8 cellular contexts compared by ENCODE assay signal in genomic region chr1:157948547-157949152, GRCh38. TPM values are rescaled to one million over a fixed set of nuclear protein-coding genes. Genes with fewer than 3 reads are reported as not detected.
A peak's percentile ranks its signal among the peaks of the same experiment; 100 is the strongest.
DNase-seq lines count a peak whose midpoint lies in the region; ATAC-seq and TF ChIP-seq lines count a peak whose summit lies in the region.

No MANE protein-coding gene starts in this region.

- H3K79me2 ChIP-seq in Karpas-422 (ENCODE audit: low read length) = no peaks in the 10 kb centered on the region

- H3K9me3 ChIP-seq in Karpas-422 (ENCODE audit: low read length) (no peaks in the 10 kb centered on the region), adrenal gland (replicated peaks in 1 of 3) (no peaks in the 10 kb centered on the region), thyroid gland (no peaks in the 10 kb centered on the region)
- H3K9me3 ChIP-seq in naive thymus-derived CD4-positive, alpha-beta T cell (ENCODE audit: control insufficient read depth in 2 of 3, low read length in 3 of 3) = no peaks in the 10 kb centered on the region

- no peaks in the 10 kb centered on the region for H3K9me2 ChIP-seq in Karpas-422 (replicated peaks; ENCODE audit: insufficient read depth, low read length)

- H4K20me1 ChIP-seq in Karpas-422 (ENCODE audit: insufficient read depth, low read depth, low read length) = no peaks in the 10 kb centered on the region

- H3K4me3 ChIP-seq in Karpas-422 (ENCODE audit: low read length) (no peak overlapping the region), adrenal gland (no peak overlapping the region), thyroid gland (replicated peaks in 1 of 3) (no peak overlapping the region)
- no peak overlapping the region for H3K4me3 ChIP-seq in naive thymus-derived CD4-positive, alpha-beta T cell (ENCODE audit: low read length)

- no peak overlapping the region for H3K4me3 Mint-ChIP-seq in naive thymus-derived CD4-positive, alpha-beta T cell

- H3K36me3 ChIP-seq in Karpas-422 (ENCODE audit: insufficient read depth, low read length) (no peaks in the 10 kb centered on the region), adrenal gland (replicated peaks in 1 of 2) (no peaks in the 10 kb centered on the region), thyroid gland (no peaks in the 10 kb centered on the region)
- H3K36me3 ChIP-seq in naive thymus-derived CD4-positive, alpha-beta T cell (ENCODE audit: control insufficient read depth in 2 of 3, insufficient read depth in 3 of 3, low read length in 3 of 3) = no peaks in the 10 kb centered on the region

- H3K27me3 ChIP-seq in Karpas-422 (ENCODE audit: low read length) (no peaks in the 10 kb centered on the region), adrenal gland (no peaks in the 10 kb centered on the region), thyroid gland (no peaks in the 10 kb centered on the region)
- H3K27me3 ChIP-seq in naive thymus-derived CD4-positive, alpha-beta T cell (ENCODE audit: control insufficient read depth in 2 of 2, insufficient read depth in 2 of 2, low read length in 2 of 2) = no peaks in the 10 kb centered on the region

- no peak overlapping the region for H3K4me2 ChIP-seq in Karpas-422 (ENCODE audit: low read depth, low read length, poor library complexity, severe bottlenecking)

- intact Hi-C loops in adrenal gland (cut with DNase I) (loop anchor here in 1 of 2 donors (10.0 kb wide), 1 partner anchor 364 kb away; no protein-coding TSS in a partner anchor), thyroid gland (cut with DNase I) (no loop called here)
- intact Hi-C loops in naive thymus-derived CD4-positive, alpha-beta T cell (cut with micrococcal nuclease) = no loop called here

- no peaks in the 10 kb centered on the region for H3K36me3 Mint-ChIP-seq in naive thymus-derived CD4-positive, alpha-beta T cell

- H3K4me1 ChIP-seq in Karpas-422 (ENCODE audit: low read length) (peaks cover 15% of the 10 kb centered on the region), adrenal gland (replicated peaks in 1 of 2) (no peaks in the 10 kb centered on the region), thyroid gland (no peaks in the 10 kb centered on the region)
- H3K4me1 ChIP-seq in naive thymus-derived CD4-positive, alpha-beta T cell (ENCODE audit: control insufficient read depth in 2 of 2, insufficient read depth in 2 of 2, low read length in 2 of 2) = no peaks in the 10 kb centered on the region

- H3K27me3 Mint-ChIP-seq in naive thymus-derived CD4-positive, alpha-beta T cell = peaks cover 4 to 29% (median 23%) of the 10 kb centered on the region in 5 donors

- DNase-seq in DMS 273 (lab: John Stamatoyannopoulos, UW; ENCODE audit: unreplicated experiment) (peak; percentile 61), Karpas-422 (peak; percentile 88), adrenal gland (peak in 3 of 7 donors; percentile 32 to 37 (median 36)), iris pigment epithelial cell (ENCODE audit: low read depth) (peak; percentile 44), thyroid gland (no peak), NCI-H187 (lab: John Stamatoyannopoulos, UW) (no peak)
- DNase-seq in activated CD4-positive, alpha-beta T cell treated with anti-CD3 and anti-CD28 coated beads for 1 hour = no peak
- no peak for DNase-seq in naive thymus-derived CD4-positive, alpha-beta T cell

- POLR2A ChIA-PET in naive thymus-derived CD4-positive, alpha-beta T cell (lab: Charles Lee) = no interaction called here

- no peak overlapping the region for H3K27ac Mint-ChIP-seq in naive thymus-derived CD4-positive, alpha-beta T cell

- TF ChIP-seq CTCF in adrenal gland (IDR thresholded peaks at IDR 0.05) (peak in 5 of 6 experiments; percentile 10 to 53 (median 36)), thyroid gland (IDR thresholded peaks at IDR 0.05) (peak in 1 of 6 experiments; percentile 8)

- TF ChIP-seq POLR2A in adrenal gland (IDR thresholded peaks at IDR 0.05) = no peak
- TF ChIP-seq POLR2A in thyroid gland (IDR thresholded peaks at IDR 0.05) = no peak

- H3K4me1 Mint-ChIP-seq in naive thymus-derived CD4-positive, alpha-beta T cell = peaks cover 0 to 5% (median 0%) of the 10 kb centered on the region in 7 donors

- CTCF ChIA-PET in naive thymus-derived CD4-positive, alpha-beta T cell (lab: Charles Lee) = no interaction called here

- H3K27ac ChIP-seq in Karpas-422 (ENCODE audit: low read length) = no peak overlapping the region
- no peak overlapping the region for H3K27ac ChIP-seq in adrenal gland
- no peak overlapping the region for H3K27ac ChIP-seq in thyroid gland
- H3K27ac ChIP-seq in naive thymus-derived CD4-positive, alpha-beta T cell (ENCODE audit: low read depth, low read length) = no peak overlapping the region

- no peak overlapping the region for H3K9ac ChIP-seq in Karpas-422 (ENCODE audit: low read length)

- 18 to 60% (median 23%) methylated on average over 1 to 2 of the region's 2 CpGs for WGBS in adrenal gland, 4 donors
- 23 to 27% methylated on average over 1 to 2 of the region's 2 CpGs for WGBS in thyroid gland, 2 donors

- H2AFZ ChIP-seq in Karpas-422 (ENCODE audit: low read length) = no peak overlapping the region

- H3K9me3 Mint-ChIP-seq in naive thymus-derived CD4-positive, alpha-beta T cell = no peaks in the 10 kb centered on the region

- ATAC-seq in naive thymus-derived CD4-positive, alpha-beta T cell = no peak

RNA-seq across cellular contexts. Expression of gene KIRREL1, which starts 44.8 kb away (rescaled TPM):
- not detected in 2 replicates for total RNA-seq in Karpas-422 (2014; rRNA removed; shearing (Covaris generic); ENCODE audit: low replicate concordance)
- total RNA-seq in adrenal gland = 10 to 100 TPM; 23.6 to 57.2 (median 50.4) TPM
- 10 to 100 TPM; 10.1 to 13.9 (median 11.2) TPM for polyA plus RNA-seq in adrenal gland
- total RNA-seq in thyroid gland = 10 to 100 TPM; 22.7 to 27.5 (median 24.1) TPM
- not detected for total RNA-seq in naive thymus-derived CD4-positive, alpha-beta T cell
- polyA plus RNA-seq in naive thymus-derived CD4-positive, alpha-beta T cell = not detected

Comparison
In these comparisons a context has a peak if more than half of its experiments do, and no peak if none do; other contexts are left out.
1. DNase-seq: peak in DMS 273 (single experiment), Karpas-422 (single experiment) and iris pigment epithelial cell (single experiment); none in thyroid gland (0 of 2), activated CD4-positive, alpha-beta T cell treated with anti-CD3 and anti-CD28 coated beads for 1 hour (single experiment), naive thymus-derived CD4-positive, alpha-beta T cell (0 of 9) and NCI-H187 (0 of 2).
2. RNA of gene KIRREL1, which starts 44.8 kb away (total RNA-seq): 23.6 to 57.2 TPM in adrenal gland and 22.7 to 27.5 TPM in thyroid gland; not detected in Karpas-422 and not detected in naive thymus-derived CD4-positive, alpha-beta T cell; every median in the first group is over 10 times any median in the second.